1 cellular context compared by ENCODE assay signal in the genomic region with DNA sequence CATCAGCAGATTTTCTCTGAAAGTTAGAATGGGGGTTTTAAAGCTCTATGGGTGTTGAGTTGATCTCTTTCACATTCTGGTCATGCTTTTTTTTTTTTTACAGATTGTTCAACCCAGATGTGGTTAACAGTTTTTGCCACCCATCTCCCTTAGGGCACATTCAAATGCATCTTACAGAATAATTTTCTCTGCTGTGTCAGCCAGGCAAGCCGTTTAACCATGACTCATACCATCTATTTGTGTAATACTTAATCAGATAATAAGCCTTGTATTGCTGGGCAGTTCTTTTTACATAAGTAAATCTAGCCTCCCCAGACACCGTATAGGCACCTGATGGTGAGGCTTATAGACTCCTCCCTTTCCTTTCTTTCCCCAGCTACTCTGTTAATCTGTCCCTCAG.
TF ChIP-seq lines count a peak whose summit lies in the region.

No MANE protein-coding gene starts in this region.

TF ChIP-seq in K562, 482 proteins besides CTCF, POLR2A, EP300 and RAD21 (continued from another document and continues in another):
- TF ChIP-seq, protein P1, sequence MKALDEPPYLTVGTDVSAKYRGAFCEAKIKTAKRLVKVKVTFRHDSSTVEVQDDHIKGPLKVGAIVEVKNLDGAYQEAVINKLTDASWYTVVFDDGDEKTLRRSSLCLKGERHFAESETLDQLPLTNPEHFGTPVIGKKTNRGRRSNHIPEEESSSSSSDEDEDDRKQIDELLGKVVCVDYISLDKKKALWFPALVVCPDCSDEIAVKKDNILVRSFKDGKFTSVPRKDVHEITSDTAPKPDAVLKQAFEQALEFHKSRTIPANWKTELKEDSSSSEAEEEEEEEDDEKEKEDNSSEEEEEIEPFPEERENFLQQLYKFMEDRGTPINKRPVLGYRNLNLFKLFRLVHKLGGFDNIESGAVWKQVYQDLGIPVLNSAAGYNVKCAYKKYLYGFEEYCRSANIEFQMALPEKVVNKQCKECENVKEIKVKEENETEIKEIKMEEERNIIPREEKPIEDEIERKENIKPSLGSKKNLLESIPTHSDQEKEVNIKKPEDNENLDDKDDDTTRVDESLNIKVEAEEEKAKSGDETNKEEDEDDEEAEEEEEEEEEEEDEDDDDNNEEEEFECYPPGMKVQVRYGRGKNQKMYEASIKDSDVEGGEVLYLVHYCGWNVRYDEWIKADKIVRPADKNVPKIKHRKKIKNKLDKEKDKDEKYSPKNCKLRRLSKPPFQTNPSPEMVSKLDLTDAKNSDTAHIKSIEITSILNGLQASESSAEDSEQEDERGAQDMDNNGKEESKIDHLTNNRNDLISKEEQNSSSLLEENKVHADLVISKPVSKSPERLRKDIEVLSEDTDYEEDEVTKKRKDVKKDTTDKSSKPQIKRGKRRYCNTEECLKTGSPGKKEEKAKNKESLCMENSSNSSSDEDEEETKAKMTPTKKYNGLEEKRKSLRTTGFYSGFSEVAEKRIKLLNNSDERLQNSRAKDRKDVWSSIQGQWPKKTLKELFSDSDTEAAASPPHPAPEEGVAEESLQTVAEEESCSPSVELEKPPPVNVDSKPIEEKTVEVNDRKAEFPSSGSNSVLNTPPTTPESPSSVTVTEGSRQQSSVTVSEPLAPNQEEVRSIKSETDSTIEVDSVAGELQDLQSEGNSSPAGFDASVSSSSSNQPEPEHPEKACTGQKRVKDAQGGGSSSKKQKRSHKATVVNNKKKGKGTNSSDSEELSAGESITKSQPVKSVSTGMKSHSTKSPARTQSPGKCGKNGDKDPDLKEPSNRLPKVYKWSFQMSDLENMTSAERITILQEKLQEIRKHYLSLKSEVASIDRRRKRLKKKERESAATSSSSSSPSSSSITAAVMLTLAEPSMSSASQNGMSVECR (CRISPR knock-in tag; IDR thresholded peaks at IDR 0.05) = no peak
- no peak for TF ChIP-seq ZNF3 (CRISPR knock-in tag; IDR thresholded peaks at IDR 0.05)
- peak; percentile 35; the same call in 1 of the 2 replicates for TF ChIP-seq MAFF (IDR thresholded peaks at IDR 0.05; ENCODE audit: low read length)
- no peak for TF ChIP-seq KHSRP (IDR thresholded peaks at IDR 0.05)
- peak; percentile 73 to 78; a peak in 3 of 4 replicates for TF ChIP-seq KDM1A (IDR thresholded peaks at IDR 0.05)
- TF ChIP-seq CBX5 (IDR thresholded peaks at IDR 0.05; ENCODE audit: borderline replicate concordance, low read depth) = no peak
- no peak for TF ChIP-seq HDGF (IDR thresholded peaks at IDR 0.05)
- TF ChIP-seq NBN (IDR thresholded peaks at IDR 0.05; ENCODE audit: low read depth) = no peak; the same call in 1 of the 2 replicates
- no peak for TF ChIP-seq CBX3 (IDR thresholded peaks at IDR 0.05; ENCODE audit: borderline replicate concordance in 1 of 2, low read length in 2 of 2)
- TF ChIP-seq, protein P2, sequence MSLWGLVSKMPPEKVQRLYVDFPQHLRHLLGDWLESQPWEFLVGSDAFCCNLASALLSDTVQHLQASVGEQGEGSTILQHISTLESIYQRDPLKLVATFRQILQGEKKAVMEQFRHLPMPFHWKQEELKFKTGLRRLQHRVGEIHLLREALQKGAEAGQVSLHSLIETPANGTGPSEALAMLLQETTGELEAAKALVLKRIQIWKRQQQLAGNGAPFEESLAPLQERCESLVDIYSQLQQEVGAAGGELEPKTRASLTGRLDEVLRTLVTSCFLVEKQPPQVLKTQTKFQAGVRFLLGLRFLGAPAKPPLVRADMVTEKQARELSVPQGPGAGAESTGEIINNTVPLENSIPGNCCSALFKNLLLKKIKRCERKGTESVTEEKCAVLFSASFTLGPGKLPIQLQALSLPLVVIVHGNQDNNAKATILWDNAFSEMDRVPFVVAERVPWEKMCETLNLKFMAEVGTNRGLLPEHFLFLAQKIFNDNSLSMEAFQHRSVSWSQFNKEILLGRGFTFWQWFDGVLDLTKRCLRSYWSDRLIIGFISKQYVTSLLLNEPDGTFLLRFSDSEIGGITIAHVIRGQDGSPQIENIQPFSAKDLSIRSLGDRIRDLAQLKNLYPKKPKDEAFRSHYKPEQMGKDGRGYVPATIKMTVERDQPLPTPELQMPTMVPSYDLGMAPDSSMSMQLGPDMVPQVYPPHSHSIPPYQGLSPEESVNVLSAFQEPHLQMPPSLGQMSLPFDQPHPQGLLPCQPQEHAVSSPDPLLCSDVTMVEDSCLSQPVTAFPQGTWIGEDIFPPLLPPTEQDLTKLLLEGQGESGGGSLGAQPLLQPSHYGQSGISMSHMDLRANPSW (CRISPR knock-in tag; IDR thresholded peaks at IDR 0.05) = no peak
- TF ChIP-seq ZC3H8 (IDR thresholded peaks at IDR 0.05) = no peak
- TF ChIP-seq, protein P3, sequence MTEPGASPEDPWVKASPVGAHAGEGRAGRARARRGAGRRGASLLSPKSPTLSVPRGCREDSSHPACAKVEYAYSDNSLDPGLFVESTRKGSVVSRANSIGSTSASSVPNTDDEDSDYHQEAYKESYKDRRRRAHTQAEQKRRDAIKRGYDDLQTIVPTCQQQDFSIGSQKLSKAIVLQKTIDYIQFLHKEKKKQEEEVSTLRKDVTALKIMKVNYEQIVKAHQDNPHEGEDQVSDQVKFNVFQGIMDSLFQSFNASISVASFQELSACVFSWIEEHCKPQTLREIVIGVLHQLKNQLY (CRISPR knock-in tag; conservative IDR thresholded peaks at IDR 0.05) = no peak
- TF ChIP-seq ZNF75A (CRISPR knock-in tag; IDR thresholded peaks at IDR 0.05) = no peak
- TF ChIP-seq, protein P4, sequence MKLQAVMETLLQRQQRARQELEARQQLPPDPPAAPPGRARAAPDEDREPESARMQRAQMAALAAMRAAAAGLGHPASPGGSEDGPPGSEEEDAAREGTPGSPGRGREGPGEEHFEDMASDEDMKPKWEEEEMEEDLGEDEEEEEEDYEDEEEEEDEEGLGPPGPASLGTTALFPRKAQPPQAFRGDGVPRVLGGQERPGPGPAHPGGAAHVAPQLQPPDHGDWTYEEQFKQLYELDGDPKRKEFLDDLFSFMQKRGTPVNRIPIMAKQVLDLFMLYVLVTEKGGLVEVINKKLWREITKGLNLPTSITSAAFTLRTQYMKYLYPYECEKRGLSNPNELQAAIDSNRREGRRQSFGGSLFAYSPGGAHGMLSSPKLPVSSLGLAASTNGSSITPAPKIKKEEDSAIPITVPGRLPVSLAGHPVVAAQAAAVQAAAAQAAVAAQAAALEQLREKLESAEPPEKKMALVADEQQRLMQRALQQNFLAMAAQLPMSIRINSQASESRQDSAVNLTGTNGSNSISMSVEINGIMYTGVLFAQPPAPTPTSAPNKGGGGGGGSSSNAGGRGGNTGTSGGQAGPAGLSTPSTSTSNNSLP (IDR thresholded peaks at IDR 0.05; ENCODE audit: borderline replicate concordance, low read depth, low read length) = peak; percentile 41; the same call in 1 of the 2 replicates
- TF ChIP-seq, protein P5, sequence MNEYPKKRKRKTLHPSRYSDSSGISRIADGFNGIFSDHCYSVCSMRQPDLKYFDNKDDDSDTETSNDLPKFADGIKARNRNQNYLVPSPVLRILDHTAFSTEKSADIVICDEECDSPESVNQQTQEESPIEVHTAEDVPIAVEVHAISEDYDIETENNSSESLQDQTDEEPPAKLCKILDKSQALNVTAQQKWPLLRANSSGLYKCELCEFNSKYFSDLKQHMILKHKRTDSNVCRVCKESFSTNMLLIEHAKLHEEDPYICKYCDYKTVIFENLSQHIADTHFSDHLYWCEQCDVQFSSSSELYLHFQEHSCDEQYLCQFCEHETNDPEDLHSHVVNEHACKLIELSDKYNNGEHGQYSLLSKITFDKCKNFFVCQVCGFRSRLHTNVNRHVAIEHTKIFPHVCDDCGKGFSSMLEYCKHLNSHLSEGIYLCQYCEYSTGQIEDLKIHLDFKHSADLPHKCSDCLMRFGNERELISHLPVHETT (CRISPR knock-in tag; conservative IDR thresholded peaks at IDR 0.05 in 1 of 2, IDR thresholded peaks at IDR 0.05 in 1 of 2) = 0 out of 4 replicates have a peak, but pooled peaks of 1 of the 2 experiments have one; percentile 20
- TF ChIP-seq SP1 (CRISPR knock-in tag; IDR thresholded peaks at IDR 0.05) = no peak
- no peak for TF ChIP-seq FOXK1 (CRISPR knock-in tag; IDR thresholded peaks at IDR 0.05; ENCODE audit: borderline replicate concordance)
- TF ChIP-seq, protein P6, sequence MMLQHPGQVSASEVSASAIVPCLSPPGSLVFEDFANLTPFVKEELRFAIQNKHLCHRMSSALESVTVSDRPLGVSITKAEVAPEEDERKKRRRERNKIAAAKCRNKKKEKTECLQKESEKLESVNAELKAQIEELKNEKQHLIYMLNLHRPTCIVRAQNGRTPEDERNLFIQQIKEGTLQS (IDR thresholded peaks at IDR 0.05) = peak; percentile 96
- TF ChIP-seq, protein P6 (CRISPR knock-in tag; conservative IDR thresholded peaks at IDR 0.05) = no peak
- peak; percentile 97 for TF ChIP-seq JUND (IDR thresholded peaks at IDR 0.05; ENCODE audit: borderline replicate concordance, low read depth, low read length)
- TF ChIP-seq JUND (tag; IDR thresholded peaks at IDR 0.05; ENCODE audit: borderline replicate concordance, low read depth, low read length) = peak; percentile 97
- TF ChIP-seq ZNF311 (CRISPR knock-in tag; IDR thresholded peaks at IDR 0.05) = no peak
- no peak for TF ChIP-seq NCOA4 (IDR thresholded peaks at IDR 0.05; ENCODE audit: partially characterized antibody)
- TF ChIP-seq ATF7 (IDR thresholded peaks at IDR 0.05) = peak; percentile 67; the same call in 1 of the 2 replicates
- TF ChIP-seq BACH1 (tag; IDR thresholded peaks at IDR 0.05) = peak; percentile 76; the same call in 1 of the 2 replicates
- TF ChIP-seq TAL1 (IDR thresholded peaks at IDR 0.05) = peak; percentile 40
- TF ChIP-seq JUNB (CRISPR knock-in tag; conservative IDR thresholded peaks at IDR 0.05) = no peak
- TF ChIP-seq, protein P7, sequence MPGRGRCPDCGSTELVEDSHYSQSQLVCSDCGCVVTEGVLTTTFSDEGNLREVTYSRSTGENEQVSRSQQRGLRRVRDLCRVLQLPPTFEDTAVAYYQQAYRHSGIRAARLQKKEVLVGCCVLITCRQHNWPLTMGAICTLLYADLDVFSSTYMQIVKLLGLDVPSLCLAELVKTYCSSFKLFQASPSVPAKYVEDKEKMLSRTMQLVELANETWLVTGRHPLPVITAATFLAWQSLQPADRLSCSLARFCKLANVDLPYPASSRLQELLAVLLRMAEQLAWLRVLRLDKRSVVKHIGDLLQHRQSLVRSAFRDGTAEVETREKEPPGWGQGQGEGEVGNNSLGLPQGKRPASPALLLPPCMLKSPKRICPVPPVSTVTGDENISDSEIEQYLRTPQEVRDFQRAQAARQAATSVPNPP (IDR thresholded peaks at IDR 0.05; ENCODE audit: borderline replicate concordance, insufficient read depth, insufficient read length) = no peak
- peak; percentile 58; the same call in 1 of the 2 replicates for TF ChIP-seq FOXM1 (IDR thresholded peaks at IDR 0.05; ENCODE audit: low read depth)
- TF ChIP-seq FOXM1 (CRISPR knock-in tag; IDR thresholded peaks at IDR 0.05; ENCODE audit: low read depth) = no peak
- TF ChIP-seq NFXL1 (CRISPR knock-in tag; IDR thresholded peaks at IDR 0.05) = no peak
- TF ChIP-seq GABPA (tag; conservative IDR thresholded peaks at IDR 0.05; ENCODE audit: low read depth) = no peak
- TF ChIP-seq, protein P8, sequence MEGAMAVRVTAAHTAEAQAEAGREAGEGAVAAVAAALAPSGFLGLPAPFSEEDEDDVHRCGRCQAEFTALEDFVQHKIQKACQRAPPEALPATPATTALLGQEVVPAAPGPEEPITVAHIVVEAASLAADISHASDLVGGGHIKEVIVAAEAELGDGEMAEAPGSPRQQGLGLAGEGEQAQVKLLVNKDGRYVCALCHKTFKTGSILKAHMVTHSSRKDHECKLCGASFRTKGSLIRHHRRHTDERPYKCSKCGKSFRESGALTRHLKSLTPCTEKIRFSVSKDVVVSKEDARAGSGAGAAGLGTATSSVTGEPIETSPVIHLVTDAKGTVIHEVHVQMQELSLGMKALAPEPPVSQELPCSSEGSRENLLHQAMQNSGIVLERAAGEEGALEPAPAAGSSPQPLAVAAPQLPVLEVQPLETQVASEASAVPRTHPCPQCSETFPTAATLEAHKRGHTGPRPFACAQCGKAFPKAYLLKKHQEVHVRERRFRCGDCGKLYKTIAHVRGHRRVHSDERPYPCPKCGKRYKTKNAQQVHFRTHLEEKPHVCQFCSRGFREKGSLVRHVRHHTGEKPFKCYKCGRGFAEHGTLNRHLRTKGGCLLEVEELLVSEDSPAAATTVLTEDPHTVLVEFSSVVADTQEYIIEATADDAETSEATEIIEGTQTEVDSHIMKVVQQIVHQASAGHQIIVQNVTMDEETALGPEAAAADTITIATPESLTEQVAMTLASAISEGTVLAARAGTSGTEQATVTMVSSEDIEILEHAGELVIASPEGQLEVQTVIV (CRISPR knock-in tag; IDR thresholded peaks at IDR 0.05; ENCODE audit: borderline replicate concordance) = no peak
- TF ChIP-seq C11orf30 (IDR thresholded peaks at IDR 0.05; ENCODE audit: low read depth) = peak; percentile 74
- TF ChIP-seq ARID1B (IDR thresholded peaks at IDR 0.05) = peak; percentile 87
- TF ChIP-seq XRCC5 (IDR thresholded peaks at IDR 0.05; ENCODE audit: low read depth, low read length) = no peak
- TF ChIP-seq, protein P9, sequence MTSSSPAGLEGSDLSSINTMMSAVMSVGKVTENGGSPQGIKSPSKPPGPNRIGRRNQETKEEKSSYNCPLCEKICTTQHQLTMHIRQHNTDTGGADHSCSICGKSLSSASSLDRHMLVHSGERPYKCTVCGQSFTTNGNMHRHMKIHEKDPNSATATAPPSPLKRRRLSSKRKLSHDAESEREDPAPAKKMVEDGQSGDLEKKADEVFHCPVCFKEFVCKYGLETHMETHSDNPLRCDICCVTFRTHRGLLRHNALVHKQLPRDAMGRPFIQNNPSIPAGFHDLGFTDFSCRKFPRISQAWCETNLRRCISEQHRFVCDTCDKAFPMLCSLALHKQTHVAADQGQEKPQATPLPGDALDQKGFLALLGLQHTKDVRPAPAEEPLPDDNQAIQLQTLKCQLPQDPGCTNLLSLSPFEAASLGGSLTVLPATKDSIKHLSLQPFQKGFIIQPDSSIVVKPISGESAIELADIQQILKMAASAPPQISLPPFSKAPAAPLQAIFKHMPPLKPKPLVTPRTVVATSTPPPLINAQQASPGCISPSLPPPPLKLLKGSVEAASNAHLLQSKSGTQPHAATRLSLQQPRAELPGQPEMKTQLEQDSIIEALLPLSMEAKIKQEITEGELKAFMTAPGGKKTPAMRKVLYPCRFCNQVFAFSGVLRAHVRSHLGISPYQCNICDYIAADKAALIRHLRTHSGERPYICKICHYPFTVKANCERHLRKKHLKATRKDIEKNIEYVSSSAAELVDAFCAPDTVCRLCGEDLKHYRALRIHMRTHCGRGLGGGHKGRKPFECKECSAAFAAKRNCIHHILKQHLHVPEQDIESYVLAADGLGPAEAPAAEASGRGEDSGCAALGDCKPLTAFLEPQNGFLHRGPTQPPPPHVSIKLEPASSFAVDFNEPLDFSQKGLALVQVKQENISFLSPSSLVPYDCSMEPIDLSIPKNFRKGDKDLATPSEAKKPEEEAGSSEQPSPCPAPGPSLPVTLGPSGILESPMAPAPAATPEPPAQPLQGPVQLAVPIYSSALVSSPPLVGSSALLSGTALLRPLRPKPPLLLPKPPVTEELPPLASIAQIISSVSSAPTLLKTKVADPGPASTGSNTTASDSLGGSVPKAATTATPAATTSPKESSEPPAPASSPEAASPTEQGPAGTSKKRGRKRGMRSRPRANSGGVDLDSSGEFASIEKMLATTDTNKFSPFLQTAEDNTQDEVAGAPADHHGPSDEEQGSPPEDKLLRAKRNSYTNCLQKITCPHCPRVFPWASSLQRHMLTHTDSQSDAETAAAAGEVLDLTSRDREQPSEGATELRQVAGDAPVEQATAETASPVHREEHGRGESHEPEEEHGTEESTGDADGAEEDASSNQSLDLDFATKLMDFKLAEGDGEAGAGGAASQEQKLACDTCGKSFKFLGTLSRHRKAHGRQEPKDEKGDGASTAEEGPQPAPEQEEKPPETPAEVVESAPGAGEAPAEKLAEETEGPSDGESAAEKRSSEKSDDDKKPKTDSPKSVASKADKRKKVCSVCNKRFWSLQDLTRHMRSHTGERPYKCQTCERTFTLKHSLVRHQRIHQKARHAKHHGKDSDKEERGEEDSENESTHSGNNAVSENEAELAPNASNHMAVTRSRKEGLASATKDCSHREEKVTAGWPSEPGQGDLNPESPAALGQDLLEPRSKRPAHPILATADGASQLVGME (CRISPR knock-in tag; IDR thresholded peaks at IDR 0.05) = no peak
